Comparison of ENCODE assay signal across 12 cellular contexts in the genomic region with DNA sequence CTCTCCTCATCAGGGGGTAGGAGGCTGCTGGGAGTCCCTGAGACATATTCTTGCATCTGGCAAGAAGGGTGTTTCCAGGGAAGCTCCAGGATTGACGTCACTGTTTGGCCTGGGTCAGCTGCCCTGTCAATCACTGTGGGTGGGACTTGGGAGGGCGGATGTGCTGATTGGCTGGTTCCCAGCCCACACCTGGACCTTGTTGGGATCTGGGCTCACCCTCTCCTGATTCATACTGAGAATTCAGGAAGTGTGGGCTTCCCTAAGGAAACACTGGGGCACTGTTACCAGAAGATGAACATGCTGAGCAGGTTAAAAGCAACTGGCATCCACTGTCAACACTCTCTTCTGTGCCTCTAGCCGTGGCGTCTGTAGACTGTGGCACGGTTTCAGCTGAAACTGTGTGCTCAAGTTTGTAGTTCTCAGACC. TPM values are rescaled to one million over a fixed set of nuclear protein-coding genes. Genes with fewer than 3 reads are reported as not detected.
DNase-seq lines count a peak whose midpoint lies in the region; ATAC-seq, FAIRE-seq and TF ChIP-seq lines count a peak whose summit lies in the region.
"Had no signal": no experiment of that assay in that cellular context is flagged by ENCODE, and none has a peak within 500 bp of the region (broad histone marks: within the 10 kb centered on the region; RNA-seq: fewer than 3 reads in every experiment).

No MANE protein-coding gene starts in this region.

- H3K4me2 ChIP-seq in mammary epithelial cell (ENCODE audit: insufficient read depth, low read depth, low read length): peak overlapping the region; percentile 3
- H3K4me2 ChIP-seq: KMS-11 had no signal

- no peaks in the 10 kb centered on the region for H3K36me3 ChIP-seq in mammary epithelial cell (ENCODE audit: insufficient read depth, low read length)
- H3K36me3 ChIP-seq: HAP-1 had no signal

- TF ChIP-seq CTCF in mammary epithelial cell (conservative IDR thresholded peaks at IDR 0.05 in 1 of 2, IDR thresholded peaks at IDR 0.05 in 1 of 2; ENCODE audit: extremely low read depth in 1 of 2, insufficient read depth in 1 of 2, low read depth in 1 of 2, low read length in 2 of 2) (no peak), GM20000 (IDR thresholded peaks at IDR 0.05; ENCODE audit: extremely low read depth, missing control alignments) (no peak)

- no peaks in the 10 kb centered on the region for H3K9me3 ChIP-seq in mammary epithelial cell (replicated peaks; ENCODE audit: insufficient read depth, low read length)
- H3K9me3 ChIP-seq: HAP-1 had no signal

- no peaks in the 10 kb centered on the region for H4K20me1 ChIP-seq in mammary epithelial cell (ENCODE audit: insufficient read depth, low read length)

- peaks cover 18% of the 10 kb centered on the region for H3K4me1 ChIP-seq in mammary epithelial cell (ENCODE audit: insufficient read depth, low read length)
- H3K4me1 ChIP-seq: HAP-1 had no signal

- CTCF ChIA-PET in mammary epithelial cell (lab: Charles Lee; ENCODE audit: low non-redundant PET): no interaction called here

- no peak overlapping the region for H3K9ac ChIP-seq in mammary epithelial cell (ENCODE audit: insufficient read depth, low read length)
- H3K9ac ChIP-seq: KMS-11 had no signal

- WGBS in mammary epithelial cell (ENCODE audit: low coverage, missing lambda C conversion rate): 14% methylated on average over 4 of the region's 5 CpGs

- peak; percentile 57 for ATAC-seq in Right ventricle myocardium inferior

- no peaks in the 10 kb centered on the region for H3K79me2 ChIP-seq in mammary epithelial cell (ENCODE audit: insufficient read depth, low read length)

- no peak overlapping the region for H3K4me3 ChIP-seq in mammary epithelial cell (replicated peaks in 1 of 3; ENCODE audit: insufficient read depth in 1 of 3, low read depth in 2 of 3, low read length in 3 of 3)
- H3K4me3 ChIP-seq: HAP-1, SK-N-MC had no signal

- dilution Hi-C loops in mammary epithelial cell (cut with HindIII; ENCODE audit: low sequenced_read_pairs): no loop called here

- DNase-seq in Right ventricle myocardium inferior (ENCODE audit: missing footprints): no peak
- DNase-seq in cardiac septum (ENCODE audit: low spot score): no peak
- DNase-seq in mammary epithelial cell: peak; percentile 95
- DNase-seq in iris pigment epithelial cell (ENCODE audit: low read depth): peak; percentile 8
- DNase-seq in urothelium cell line (ENCODE audit: low spot score): peak; percentile 11
- DNase-seq in GM20000 (ENCODE audit: low spot score): no peak
- no peak for DNase-seq in cerebellar cortex (ENCODE audit: low spot score)
- no peak for DNase-seq in epidermal melanocyte (ENCODE audit: insufficient read length, low spot score)

- no peaks in the 10 kb centered on the region for H3K27me3 ChIP-seq in mammary epithelial cell (ENCODE audit: insufficient read depth, low read length)

- no peak for FAIRE-seq in urothelium cell line (lab: Jason Lieb, UNC)
- FAIRE-seq: GM18507 had no signal

- H3K27ac ChIP-seq in mammary epithelial cell (ENCODE audit: insufficient read depth, low read depth, low read length): peak overlapping the region; percentile 29
- H3K27ac ChIP-seq: KMS-11, SK-N-MC had no signal

- BruUV-seq in mammary epithelial cell (replicated peaks; lab: Mats Ljungman, UMichigan): no TSS peak

- intact Hi-C loops in Right ventricle myocardium inferior (cut with DNase I) (no loop called here), cardiac septum (cut with DNase I) (no loop called here), mammary epithelial cell (cut with micrococcal nuclease) (loop anchor here (5.0 kb wide), 1 partner anchor 58 kb away; no protein-coding TSS in a partner anchor)

- in situ Hi-C loops in mammary epithelial cell (cut with MboI; ENCODE audit: low sequenced_read_pairs in 2 of 2): no loop called here

- H2AFZ ChIP-seq in mammary epithelial cell (ENCODE audit: low read depth, low read length): peak overlapping the region; percentile 75

RNA-seq across cellular contexts. Expression of a gene that starts 36.5 kb away (rescaled TPM):
- total RNA-seq in Right ventricle myocardium inferior (2.3 TPM), cardiac septum (0.54 TPM), mammary epithelial cell (under 1 TPM; 0.33 to 0.66 TPM)
- 0.46 TPM for polyA plus RNA-seq in mammary epithelial cell
- polyA minus RNA-seq in mammary epithelial cell: 1.8 TPM

RNA-seq across cellular contexts. Expression of a gene that starts 54.5 kb away (rescaled TPM):
- total RNA-seq in Right ventricle myocardium inferior: 40.5 TPM
- total RNA-seq in cardiac septum: 15.6 TPM
- 10 to 100 TPM in 1 of 2 donors, 1 to 10 TPM in 1; 6.8 to 13.7 TPM for total RNA-seq in mammary epithelial cell
- polyA plus RNA-seq in mammary epithelial cell: 7.0 TPM
- polyA minus RNA-seq in mammary epithelial cell: 12.0 TPM

RNA-seq across cellular contexts. Expression of a gene that starts 54.6 kb away (rescaled TPM):
- total RNA-seq in Right ventricle myocardium inferior (13.2 TPM), cardiac septum (7.2 TPM), mammary epithelial cell (1 to 10 TPM; 6.4 to 6.8 TPM)
- polyA plus RNA-seq in mammary epithelial cell: 2.8 TPM
- 5.4 TPM for polyA minus RNA-seq in mammary epithelial cell

Comparison
In these comparisons a context has a peak if more than half of its experiments do, and no peak if none do; other contexts are left out.
1. DNase-seq: peak in mammary epithelial cell (single experiment), iris pigment epithelial cell (single experiment) and urothelium cell line (single experiment); none in Right ventricle myocardium inferior (single experiment), cardiac septum (single experiment), GM20000 (single experiment), cerebellar cortex (single experiment) and epidermal melanocyte (single experiment).